19 cellular contexts compared by ENCODE assay signal in genomic region chr13:111965466-111966214, GRCh38.
DNase-seq lines count a peak whose midpoint lies in the region; ATAC-seq and TF ChIP-seq lines count a peak whose summit lies in the region.
"Had no signal": no experiment of that assay in that cellular context is flagged by ENCODE, and none has a peak within 500 bp of the region (broad histone marks: within the 10 kb centered on the region; RNA-seq: fewer than 3 reads in every experiment).

No MANE protein-coding gene starts in this region.

- no peak overlapping the region for H3K4me2 ChIP-seq in neuronal stem cell (ENCODE audit: insufficient read depth, low read length, poor library complexity, severe bottlenecking)
- H3K4me2 ChIP-seq: BLaER1, GM23338 had no signal

- H3K4ac ChIP-seq in neuronal stem cell (ENCODE audit: low read length) = no peak overlapping the region

- H3K36me3 Mint-ChIP-seq in activated naive CD8-positive, alpha-beta T cell treated with anti-CD3 and anti-CD28 coated beads, Interleukin-2, amount 10 ng/mL, durations not matched to agents 7 days and 5 days = no peaks in the 10 kb centered on the region
- no peaks in the 10 kb centered on the region for H3K36me3 Mint-ChIP-seq in activated naive CD8-positive, alpha-beta T cell treated with anti-CD3 and anti-CD28 coated beads for 36 hours
- H3K36me3 Mint-ChIP-seq in WTC11 = no peaks in the 10 kb centered on the region
- H3K36me3 Mint-ChIP-seq: CD4-positive, CD25-positive, alpha-beta regulatory T cell; CD8-positive, alpha-beta memory T cell had no signal

- H2BK120ac ChIP-seq in neuronal stem cell (ENCODE audit: low read depth, low read length) = no peak overlapping the region

- DNase-seq in activated naive CD8-positive, alpha-beta T cell treated with anti-CD3 and anti-CD28 coated beads, Interleukin-2, amount 10 ng/mL, durations not matched to agents 7 days and 5 days = no peak
- DNase-seq in activated naive CD8-positive, alpha-beta T cell treated with anti-CD3 and anti-CD28 coated beads for 36 hours = no peak
- no peak for DNase-seq in WTC11 (ENCODE audit: low spot score)
- DNase-seq in neuronal stem cell (ENCODE audit: low spot score) = no peak
- DNase-seq in NCI-H2196 (lab: John Stamatoyannopoulos, UW; ENCODE audit: unreplicated experiment) = no peak
- DNase-seq: CD4-positive, CD25-positive, alpha-beta regulatory T cell; CD8-positive, alpha-beta memory T cell; DMS 273 treated with DMSO at 0.1 percent for 48 hours; DMS53; DMS79 treated with DMSO at 0.1 percent for 48 hours; GF-D8; HFFc6 had no signal

- no peak overlapping the region for H2BK15ac ChIP-seq in neuronal stem cell (ENCODE audit: low read length)

- H3K4me1 Mint-ChIP-seq in activated naive CD8-positive, alpha-beta T cell treated with anti-CD3 and anti-CD28 coated beads, Interleukin-2, amount 10 ng/mL, durations not matched to agents 7 days and 5 days = no peaks in the 10 kb centered on the region
- no peaks in the 10 kb centered on the region for H3K4me1 Mint-ChIP-seq in activated naive CD8-positive, alpha-beta T cell treated with anti-CD3 and anti-CD28 coated beads for 36 hours
- no peaks in the 10 kb centered on the region for H3K4me1 Mint-ChIP-seq in WTC11
- H3K4me1 Mint-ChIP-seq: B cell; CD4-positive, CD25-positive, alpha-beta regulatory T cell; CD8-positive, alpha-beta memory T cell; GM23338 had no signal

- no peak overlapping the region for H3K23ac ChIP-seq in neuronal stem cell (ENCODE audit: low read depth, low read length, poor library complexity)

- H4K8ac ChIP-seq in neuronal stem cell (ENCODE audit: low read depth, low read length) = no peak overlapping the region

- H4K91ac ChIP-seq in neuronal stem cell (ENCODE audit: low read depth, low read length, poor library complexity) = no peak overlapping the region

- H3K18ac ChIP-seq in neuronal stem cell (ENCODE audit: low read length) = no peak overlapping the region

- TF ChIP-seq CTCF in WTC11 (IDR thresholded peaks at IDR 0.05) = no peak

- H3K27ac ChIP-seq in neuronal stem cell (replicated peaks; ENCODE audit: low read length) = no peak overlapping the region
- H3K27ac ChIP-seq: 22Rv1, BLaER1, C4-2B had no signal

- peak overlapping the region; percentile 30 for H3K27ac Mint-ChIP-seq in activated naive CD8-positive, alpha-beta T cell treated with anti-CD3 and anti-CD28 coated beads, Interleukin-2, amount 10 ng/mL, durations not matched to agents 7 days and 5 days
- H3K27ac Mint-ChIP-seq in activated naive CD8-positive, alpha-beta T cell treated with anti-CD3 and anti-CD28 coated beads for 36 hours = no peak overlapping the region
- H3K27ac Mint-ChIP-seq in WTC11 = no peak overlapping the region
- H3K27ac Mint-ChIP-seq: B cell; CD4-positive, CD25-positive, alpha-beta regulatory T cell; GM23338; HFFc6 had no signal

- CTCF ChIA-PET in WTC11 (lab: Charles Lee) = no interaction called here

- POLR2A ChIA-PET in activated naive CD8-positive, alpha-beta T cell treated with anti-CD3 and anti-CD28 coated beads, Interleukin-2, amount 10 ng/mL, durations not matched to agents 7 days and 5 days (lab: Charles Lee) = no interaction called here
- POLR2A ChIA-PET in WTC11 (lab: Charles Lee) = no interaction called here

- H3K27me3 ChIP-seq in neuronal stem cell (ENCODE audit: control insufficient read depth in 3 of 3, insufficient read depth in 3 of 3, low read depth in 1 of 3, low read length in 3 of 3) = peaks cover 0 to 13% (median 0%) of the 10 kb centered on the region in 3 experiments
- H3K27me3 ChIP-seq: BLaER1 had no signal

- H3K4me3 Mint-ChIP-seq in activated naive CD8-positive, alpha-beta T cell treated with anti-CD3 and anti-CD28 coated beads, Interleukin-2, amount 10 ng/mL, durations not matched to agents 7 days and 5 days = no peak overlapping the region
- no peak overlapping the region for H3K4me3 Mint-ChIP-seq in activated naive CD8-positive, alpha-beta T cell treated with anti-CD3 and anti-CD28 coated beads for 36 hours
- no peak overlapping the region for H3K4me3 Mint-ChIP-seq in WTC11
- H3K4me3 Mint-ChIP-seq: B cell; CD4-positive, CD25-positive, alpha-beta regulatory T cell; CD8-positive, alpha-beta memory T cell; GM23338; HFFc6 had no signal

- no peak overlapping the region for H3K4me3 ChIP-seq in neuronal stem cell (ENCODE audit: low read length in 2 of 2)
- H3K4me3 ChIP-seq: BLaER1, GM23338, HAP-1 had no signal

- H3K79me1 ChIP-seq in neuronal stem cell (ENCODE audit: low read depth, low read length) = no peaks in the 10 kb centered on the region

- peak overlapping the region; percentile 38 for H3K14ac ChIP-seq in neuronal stem cell (ENCODE audit: low read length)

- H2AFZ ChIP-seq in neuronal stem cell (ENCODE audit: low read length) = no peak overlapping the region
- H2AFZ ChIP-seq: GM23338 had no signal

- WGBS in neuronal stem cell (ENCODE audit: extremely low coverage in 2 of 2, insufficient read length in 2 of 2, insufficient replicate concordance in 1 of 2), 2 donors = no CpG with 5 or more reads among the region's 24 CpGs

- H2AK5ac ChIP-seq in neuronal stem cell (ENCODE audit: low read depth, low read length) = no peak overlapping the region

- H3K36me3 ChIP-seq in neuronal stem cell (replicated peaks in 1 of 2; ENCODE audit: control insufficient read depth in 2 of 2, insufficient read depth in 2 of 2, low read length in 2 of 2) = no peaks in the 10 kb centered on the region
- H3K36me3 ChIP-seq: BLaER1, HAP-1 had no signal

- H2BK5ac ChIP-seq in neuronal stem cell (ENCODE audit: low read length) = no peak overlapping the region

- no peak for ATAC-seq in activated naive CD8-positive, alpha-beta T cell treated with anti-CD3 and anti-CD28 coated beads, Interleukin-2, amount 10 ng/mL, durations not matched to agents 7 days and 5 days (ENCODE audit: low read depth)
- ATAC-seq in WTC11 = no peak
- no peak for ATAC-seq in HG03175 (IDR thresholded peaks at IDR 0.05; ENCODE audit: unreplicated experiment)
- ATAC-seq: GM23338 had no signal

- H3K9me3 Mint-ChIP-seq in activated naive CD8-positive, alpha-beta T cell treated with anti-CD3 and anti-CD28 coated beads, Interleukin-2, amount 10 ng/mL, durations not matched to agents 7 days and 5 days = no peaks in the 10 kb centered on the region
- H3K9me3 Mint-ChIP-seq in activated naive CD8-positive, alpha-beta T cell treated with anti-CD3 and anti-CD28 coated beads for 36 hours = no peaks in the 10 kb centered on the region
- H3K9me3 Mint-ChIP-seq in WTC11 = no peaks in the 10 kb centered on the region
- H3K9me3 Mint-ChIP-seq: CD4-positive, CD25-positive, alpha-beta regulatory T cell; CD8-positive, alpha-beta memory T cell; GM23338 had no signal

- peaks cover 0 to 2% of the 10 kb centered on the region in 2 donors for H3K9me3 ChIP-seq in neuronal stem cell (replicated peaks in 1 of 2; ENCODE audit: control insufficient read depth in 2 of 2, insufficient read depth in 1 of 2, low read depth in 1 of 2, low read length in 2 of 2)
- H3K9me3 ChIP-seq: HAP-1 had no signal

- no peak overlapping the region for H2BK12ac ChIP-seq in neuronal stem cell (ENCODE audit: low read length)

- H3K4me1 ChIP-seq in neuronal stem cell (ENCODE audit: control insufficient read depth in 2 of 2, insufficient read depth in 1 of 2, low read depth in 1 of 2, low read length in 2 of 2) = no peaks in the 10 kb centered on the region
- H3K4me1 ChIP-seq: HAP-1 had no signal

- no peak overlapping the region for H3K9ac ChIP-seq in neuronal stem cell (ENCODE audit: low read depth, low read length, poor library complexity)
- H3K9ac ChIP-seq: BLaER1 had no signal

- H3K27me3 Mint-ChIP-seq in activated naive CD8-positive, alpha-beta T cell treated with anti-CD3 and anti-CD28 coated beads, Interleukin-2, amount 10 ng/mL, durations not matched to agents 7 days and 5 days = no peaks in the 10 kb centered on the region
- H3K27me3 Mint-ChIP-seq in activated naive CD8-positive, alpha-beta T cell treated with anti-CD3 and anti-CD28 coated beads for 36 hours = peaks cover 9% of the 10 kb centered on the region
- H3K27me3 Mint-ChIP-seq in WTC11 (ENCODE audit: low read depth) = no peaks in the 10 kb centered on the region; the same call in 1 of the 2 replicates
- H3K27me3 Mint-ChIP-seq: B cell had no signal

TF ChIP-seq in WTC11, 78 proteins besides CTCF, POLR2A, EP300 and RAD21 (continues in another document):
- no peak for TF ChIP-seq ZNF532 (CRISPR knock-in tag; IDR thresholded peaks at IDR 0.05; ENCODE audit: borderline replicate concordance)
- TF ChIP-seq NR3C1 (CRISPR knock-in tag; conservative IDR thresholded peaks at IDR 0.05; ENCODE audit: low read depth) = no peak
